22 cellular contexts compared by ENCODE assay signal in the genomic region with DNA sequence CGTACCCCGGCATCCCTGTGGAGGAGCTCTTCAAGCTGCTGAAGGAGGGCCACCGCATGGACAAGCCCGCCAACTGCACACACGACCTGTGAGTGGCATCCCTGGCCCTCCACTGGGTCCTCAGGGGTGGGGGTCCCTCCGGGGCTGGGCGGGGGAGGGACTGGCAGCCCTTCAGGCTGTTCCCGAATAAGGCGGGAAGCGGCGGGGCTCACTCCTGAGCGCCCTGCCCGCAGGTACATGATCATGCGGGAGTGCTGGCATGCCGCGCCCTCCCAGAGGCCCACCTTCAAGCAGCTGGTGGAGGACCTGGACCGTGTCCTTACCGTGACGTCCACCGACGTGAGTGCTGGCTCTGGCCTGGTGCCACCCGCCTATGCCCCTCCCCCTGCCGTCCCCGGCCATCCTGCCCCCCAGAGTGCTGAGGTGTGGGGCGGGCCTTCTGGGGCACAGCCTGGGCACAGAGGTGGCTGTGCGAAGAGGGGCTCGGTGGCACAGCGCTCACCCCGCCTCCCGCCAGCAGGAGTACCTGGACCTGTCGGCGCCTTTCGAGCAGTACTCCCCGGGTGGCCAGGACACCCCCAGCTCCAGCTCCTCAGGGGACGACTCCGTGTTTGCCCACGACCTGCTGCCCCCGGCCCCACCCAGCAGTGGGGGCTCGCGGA. TPM values are rescaled to one million over a fixed set of nuclear protein-coding genes. Genes with fewer than 3 reads are reported as not detected.
"Had no signal": no experiment of that assay in that cellular context is flagged by ENCODE, and none has a peak within 500 bp of the region (broad histone marks: within the 10 kb centered on the region; RNA-seq: fewer than 3 reads in every experiment).

No MANE protein-coding gene starts in this region.

- H3K4me2 ChIP-seq: PC-9 had no signal

- H3K9me3 ChIP-seq: Peyer's patch, SJSA1 had no signal

- H3K27ac ChIP-seq: PC-9, Peyer's patch, SJSA1, SK-N-MC had no signal

- H3K27me3 ChIP-seq: Peyer's patch, SJSA1 had no signal

- H3K36me3 ChIP-seq: SJSA1 had no signal

- FAIRE-seq: HTR-8/SVneo had no signal

- H3K4me1 ChIP-seq: Peyer's patch, SJSA1 had no signal

- H3K4me3 ChIP-seq: PC-9, Peyer's patch, SJSA1, SK-N-MC had no signal

- DNase-seq: KBM-7, MV-4-11, NCI-H1048, NCI-H1105, NCI-H1436 treated with DMSO at 0.1 percent for 48 hours, NCI-H1694, NCI-H187 treated with DMSO at 0.1 percent for 48 hours, NCI-H2029 treated with DMSO at 0.1 percent for 48 hours, NCI-H2171 treated with DMSO at 0.1 percent for 48 hours, NCI-H345, NCI-H446 treated with DMSO at 0.1 percent for 48 hours, NCI-H510A treated with DMSO at 0.1 percent for 48 hours, NCI-H748 treated with DMSO at 0.1 percent for 48 hours, OCI-M1, PC-9, Peyer's patch, Right ventricle myocardium superior, SIG-M5 had no signal

RNA-seq across cellular contexts. Expression of gene FGFR3, which starts 13.6 kb away (rescaled TPM):
- total RNA-seq: RPMI7951 had no signal
